25 cellular contexts compared by ENCODE assay signal in the genomic region with DNA sequence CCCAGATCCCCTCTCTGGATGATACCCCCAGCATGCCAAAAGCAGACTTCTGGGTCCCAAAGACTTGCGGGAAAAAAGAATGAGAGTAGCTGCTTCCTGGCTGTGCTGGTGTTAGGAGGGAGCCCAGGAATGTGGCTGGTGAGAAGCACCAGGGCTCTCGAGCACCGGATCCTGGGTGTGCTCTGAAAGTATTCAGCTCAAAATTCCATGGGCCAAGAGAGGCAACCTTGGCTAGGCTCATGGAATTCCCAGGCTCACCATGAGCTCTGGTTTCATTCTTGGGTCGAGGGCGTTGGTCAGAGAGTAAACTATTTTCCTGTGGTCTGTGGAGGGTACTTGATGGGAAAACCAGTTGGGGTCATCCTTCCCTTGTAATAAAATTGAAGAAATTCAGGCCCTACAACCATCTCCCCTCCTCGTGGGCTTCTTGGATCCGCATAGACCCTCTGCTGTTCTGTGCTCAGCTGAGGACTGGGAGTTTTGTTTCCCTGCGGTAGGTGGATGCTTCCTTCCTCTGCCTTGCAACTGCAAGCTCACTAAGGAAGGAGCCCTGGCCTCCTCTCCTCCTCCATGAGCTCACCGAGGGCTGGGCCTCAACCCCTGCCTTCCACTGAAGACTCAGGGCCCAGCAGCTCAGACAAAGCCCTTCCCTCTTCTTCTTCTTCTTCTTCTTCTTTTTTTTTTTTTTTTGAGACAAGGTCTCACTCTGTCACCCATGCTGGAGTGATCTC. TPM values are rescaled to one million over a fixed set of nuclear protein-coding genes. Genes with fewer than 3 reads are reported as not detected.
DNase-seq lines count a peak whose midpoint lies in the region; ATAC-seq and TF ChIP-seq lines count a peak whose summit lies in the region.
"Had no signal": no experiment of that assay in that cellular context is flagged by ENCODE, and none has a peak within 500 bp of the region (broad histone marks: within the 10 kb centered on the region; RNA-seq: fewer than 3 reads in every experiment).

No MANE protein-coding gene starts in this region.

- H3K27me3 Mint-ChIP-seq in endodermal cell (ENCODE audit: insufficient read depth), result no peaks in the 10 kb centered on the region

- intact Hi-C loops in heart right ventricle (cut with DNase I), result no loop called here
- intact Hi-C loops in left cardiac atrium (cut with DNase I), result no loop called here

- H3K36me3 ChIP-seq in heart right ventricle (peaks cover 0 to 32% (median 9%) of the 10 kb centered on the region in 9 donors), endodermal cell (ENCODE audit: control insufficient read depth, insufficient read depth, low read length) (no peaks in the 10 kb centered on the region), mesodermal cell (ENCODE audit: control insufficient read depth, insufficient read depth, low read length) (no peaks in the 10 kb centered on the region)

- H3K36me3 Mint-ChIP-seq in endodermal cell (ENCODE audit: low read depth), result peaks cover 9% of the 10 kb centered on the region

- peak in 7 of 8 donors; percentile 32 to 74 (median 71) for ATAC-seq in heart right ventricle
- ATAC-seq in left cardiac atrium, result no peak
- ATAC-seq in GM21526 (IDR thresholded peaks at IDR 0.05; ENCODE audit: low FRiP score, unreplicated experiment), result no peak
- no peak for ATAC-seq in HG02610 (IDR thresholded peaks at IDR 0.05; ENCODE audit: unreplicated experiment)
- ATAC-seq: activated T-cell treated with anti-CD3 and anti-CD28 coated beads, Interleukin-2, amount 50 U/mL, for 4 hours had no signal

- peaks cover 31% of the 10 kb centered on the region for H3K4me1 Mint-ChIP-seq in endodermal cell

- H3K9ac ChIP-seq in endodermal cell (ENCODE audit: extremely low read depth, low read length, poor library complexity, severe bottlenecking), result no peak overlapping the region
- H3K9ac ChIP-seq: GM23248 had no signal

- peaks cover 1% of the 10 kb centered on the region for H3K9me3 Mint-ChIP-seq in endodermal cell
- H3K9me3 Mint-ChIP-seq: activated T-cell treated with anti-CD3 and anti-CD28 coated beads, Interleukin-2, amount 50 U/mL, for 4 hours had no signal

- peaks cover 0 to 9% (median 0%) of the 10 kb centered on the region in 11 donors for H3K9me3 ChIP-seq in heart right ventricle
- no peaks in the 10 kb centered on the region for H3K9me3 ChIP-seq in endodermal cell (ENCODE audit: control insufficient read depth, low read length)
- H3K9me3 ChIP-seq in mesodermal cell (ENCODE audit: control insufficient read depth, low read length), result no peaks in the 10 kb centered on the region
- H3K9me3 ChIP-seq: ascending aorta, BE2C, thoracic aorta had no signal

- no peak overlapping the region for H3K4me3 ChIP-seq in heart right ventricle
- no peak overlapping the region for H3K4me3 ChIP-seq in endodermal cell (ENCODE audit: low read length)
- no peak overlapping the region for H3K4me3 ChIP-seq in mesodermal cell (ENCODE audit: extremely low read depth, insufficient read depth, low read length, poor library complexity, severe bottlenecking)
- H3K4me3 ChIP-seq: ascending aorta, GM23248, thoracic aorta had no signal

- 62 to 68% methylated on average over 9 of the region's 9 CpGs for WGBS in heart right ventricle, 2 donors
- WGBS in endodermal cell (ENCODE audit: insufficient coverage in 1 of 2, insufficient read length in 1 of 2), 2 experiments, result 85 to 88% methylated on average over 6 to 9 of the region's 9 CpGs
- 71 to 81% methylated on average over 6 to 7 of the region's 9 CpGs for WGBS in mesodermal cell (ENCODE audit: insufficient coverage in 2 of 2), 2 experiments

- H3K4me3 Mint-ChIP-seq in endodermal cell, result no peak overlapping the region
- H3K4me3 Mint-ChIP-seq: activated naive CD4-positive, alpha-beta T cell treated with anti-CD3 and anti-CD28 coated beads for 36 hours; activated T-cell treated with anti-CD3 and anti-CD28 coated beads, Interleukin-2, amount 50 U/mL, for 4 hours had no signal

- H3K4me1 ChIP-seq in heart right ventricle, result peaks cover 0 to 41% (median 6%) of the 10 kb centered on the region in 9 donors
- peaks cover 11% of the 10 kb centered on the region for H3K4me1 ChIP-seq in endodermal cell (ENCODE audit: control insufficient read depth, insufficient read depth, low read length)
- H3K4me1 ChIP-seq in mesodermal cell (ENCODE audit: control insufficient read depth, insufficient read depth, low read length, poor library complexity, severe bottlenecking), result peaks cover 33% of the 10 kb centered on the region
- H3K4me1 ChIP-seq: BE2C had no signal

- H3K27ac Mint-ChIP-seq in endodermal cell, result no peak overlapping the region
- H3K27ac Mint-ChIP-seq: activated naive CD4-positive, alpha-beta T cell treated with anti-CD3 and anti-CD28 coated beads for 36 hours had no signal

- no peak for TF ChIP-seq CTCF in heart right ventricle (IDR thresholded peaks at IDR 0.05)
- TF ChIP-seq CTCF in endodermal cell (conservative IDR thresholded peaks at IDR 0.05), result no peak

- DNase-seq in heart right ventricle (no peak), left cardiac atrium (no peak), endodermal cell (peak; percentile 78), occipital lobe (lab: John Stamatoyannopoulos, UW) (no peak), COLO829 (ENCODE audit: low spot score) (no peak)
- DNase-seq: activated CD4-positive, alpha-beta T cell treated with anti-CD3 and anti-CD28 coated beads for 4 hours; activated naive CD4-positive, alpha-beta T cell treated with anti-CD3 and anti-CD28 coated beads for 36 hours; activated T-cell treated with anti-CD3 and anti-CD28 coated beads, Interleukin-2, amount 50 U/mL, for 4 hours; BE2C; Calu3; effector CD8-positive, alpha-beta T cell; foreskin melanocyte; GM23248; Kasumi-1; NCI-H1092; NCI-H2029; NCI-H345; SHP77; stimulated activated CD4-positive, alpha-beta T cell treated with anti-CD3 and anti-CD28 coated beads, Interleukin-4, amount 100 ng/mL, for 1 hour; stimulated activated naive CD4-positive, alpha-beta T cell treated with Interleukin-2 at 50 U/mL for 16 hours had no signal

- H3K27ac ChIP-seq in heart right ventricle (peak overlapping the region in 9 of 10 donors; percentile 40 to 81 (median 59)), endodermal cell (ENCODE audit: low read depth, low read length) (no peak overlapping the region), mesodermal cell (ENCODE audit: low read depth, low read length, severe bottlenecking) (peak overlapping the region; percentile 79)
- H3K27ac ChIP-seq: GM23248, thoracic aorta had no signal

- no peaks in the 10 kb centered on the region for H3K27me3 ChIP-seq in heart right ventricle
- no peaks in the 10 kb centered on the region for H3K27me3 ChIP-seq in endodermal cell (ENCODE audit: control insufficient read depth, insufficient read depth, low read length, poor library complexity, severe bottlenecking)
- H3K27me3 ChIP-seq: ascending aorta, BE2C had no signal

RNA-seq across cellular contexts. Expression of gene AQP1, which starts 34.5 kb away (rescaled TPM):
- 100 to 1,000 TPM; 101 to 274 (median 171) TPM for total RNA-seq in heart right ventricle
- 100 to 1,000 TPM; 211 to 245 TPM for polyA plus RNA-seq in heart right ventricle
- total RNA-seq in left cardiac atrium, result 100 to 1,000 TPM; 244 to 352 TPM
- under 1 TPM; 0.26 to 0.91 TPM for total RNA-seq in endodermal cell
- 1.3 TPM for polyA plus RNA-seq in endodermal cell (2013, experiment 1 of 2)
- polyA plus RNA-seq in endodermal cell (2013, experiment 2 of 2), result 1.3 TPM
- polyA plus RNA-seq in mesodermal cell (2013, experiment 1 of 2), result 18.6 TPM
- polyA plus RNA-seq in mesodermal cell (2013, experiment 2 of 2), result 27.3 TPM
- 0.31 TPM for total RNA-seq in occipital lobe

Comparison
In these comparisons a context has a peak if more than half of its experiments do, and no peak if none do; other contexts are left out.
1. ATAC-seq: peak in heart right ventricle (7 of 8); none in left cardiac atrium (0 of 2), GM21526 (single experiment) and HG02610 (single experiment).
2. RNA of gene AQP1, which starts 34.5 kb away (total RNA-seq): 244 to 352 TPM in left cardiac atrium and 101 to 274 TPM in heart right ventricle; 0.26 to 0.91 TPM in endodermal cell and 0.31 TPM in occipital lobe (single experiment); every median in the first group is over 10 times any median in the second.